19 cellular contexts compared by ENCODE assay signal in the genomic region with DNA sequence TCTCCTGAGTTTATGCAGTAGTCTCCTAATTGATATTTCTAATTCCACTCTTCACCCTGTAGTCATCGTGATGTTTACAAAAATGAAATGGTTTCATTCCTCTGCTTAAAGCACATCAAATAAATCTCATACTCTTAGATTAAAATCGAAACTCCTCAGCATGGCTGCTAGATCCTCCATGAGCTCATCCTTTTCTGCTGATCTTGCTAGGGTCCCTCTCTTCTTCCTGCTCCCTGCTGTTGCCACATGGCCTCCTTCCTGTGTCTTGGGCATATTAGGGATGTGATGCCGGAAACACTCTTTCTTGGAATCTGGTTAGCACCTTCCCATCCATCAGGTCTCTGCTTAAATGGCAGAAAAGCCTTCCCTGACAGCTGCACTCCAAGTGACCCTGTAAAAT. TPM values are rescaled to one million over a fixed set of nuclear protein-coding genes. Genes with fewer than 3 reads are reported as not detected.
DNase-seq lines count a peak whose midpoint lies in the region; ATAC-seq lines count a peak whose summit lies in the region.
"Had no signal": no experiment of that assay in that cellular context is flagged by ENCODE, and none has a peak within 500 bp of the region (broad histone marks: within the 10 kb centered on the region; RNA-seq: fewer than 3 reads in every experiment).

No MANE protein-coding gene starts in this region.

- H3K27me3 ChIP-seq in CD4-positive, CD25-positive, alpha-beta regulatory T cell (ENCODE audit: control insufficient read depth, insufficient read depth, low read length) = no peaks in the 10 kb centered on the region

- H3K9me3 ChIP-seq in CD4-positive, CD25-positive, alpha-beta regulatory T cell (ENCODE audit: control insufficient read depth in 2 of 2, low read length in 2 of 2) = no peaks in the 10 kb centered on the region

- POLR2A ChIA-PET in activated CD4-positive, alpha-beta memory T cell treated with anti-CD3 and anti-CD28 coated beads, Interleukin-2, amount 10 ng/mL, durations not matched to agents 7 days and 5 days (lab: Charles Lee) = no interaction called here

- DNase-seq in NCI-H82 (lab: John Stamatoyannopoulos, UW) = peak; percentile 25
- DNase-seq in NCI-H82 treated with DMSO at 0.1 percent for 48 hours (lab: John Stamatoyannopoulos, UW; ENCODE audit: unreplicated experiment) = no peak
- DNase-seq in CD4-positive, CD25-positive, alpha-beta regulatory T cell = peak in 1 of 3 donors; percentile 30
- DNase-seq in naive B cell = no peak
- no peak for DNase-seq in activated CD4-positive, alpha-beta memory T cell treated with anti-CD3 and anti-CD28 coated beads, Interleukin-2, amount 10 ng/mL, durations not matched to agents 7 days and 5 days
- DNase-seq in cerebellar nuclear complex (lab: John Stamatoyannopoulos, UW) = no peak
- DNase-seq: 8988T; C1 segment of cervical spinal cord; Calu3; DMS79; HCEC 1CT; NCI-H1436 treated with DMSO at 0.1 percent for 48 hours; NCI-H2081; NCI-H524 treated with DMSO at 0.1 percent for 48 hours; NK-92 treated with Interleukin-12 subunit alpha and Interleukin-12 subunit beta, amount 100 ng/mL, for 24 hours; OCI-M1 had no signal

- peak overlapping the region; percentile 73 to 92 (median 84) for H3K4me3 Mint-ChIP-seq in CD4-positive, CD25-positive, alpha-beta regulatory T cell
- peak overlapping the region; percentile 64 for H3K4me3 Mint-ChIP-seq in activated T-helper 17 cell treated with anti-CD3 and anti-CD28 coated beads, Interleukin-2, amount 50 U/mL, for 72 hours
- peak overlapping the region in 6 of 8 donors; percentile 57 to 84 (median 74) for H3K4me3 Mint-ChIP-seq in naive B cell
- H3K4me3 Mint-ChIP-seq in activated CD4-positive, alpha-beta memory T cell treated with anti-CD3 and anti-CD28 coated beads, Interleukin-2, amount 10 ng/mL, durations not matched to agents 7 days and 5 days = no peak overlapping the region

- CTCF ChIA-PET in activated CD4-positive, alpha-beta memory T cell treated with anti-CD3 and anti-CD28 coated beads, Interleukin-2, amount 10 ng/mL, durations not matched to agents 7 days and 5 days (lab: Charles Lee) = no interaction called here

- peaks cover 0 to 8% (median 3%) of the 10 kb centered on the region in 7 donors for H3K9me3 Mint-ChIP-seq in CD4-positive, CD25-positive, alpha-beta regulatory T cell
- H3K9me3 Mint-ChIP-seq in activated T-helper 17 cell treated with anti-CD3 and anti-CD28 coated beads, Interleukin-2, amount 50 U/mL, for 72 hours = peaks cover 3% of the 10 kb centered on the region
- peaks cover 0 to 4% (median 0%) of the 10 kb centered on the region in 7 donors for H3K9me3 Mint-ChIP-seq in naive B cell
- no peaks in the 10 kb centered on the region for H3K9me3 Mint-ChIP-seq in activated CD4-positive, alpha-beta memory T cell treated with anti-CD3 and anti-CD28 coated beads, Interleukin-2, amount 10 ng/mL, durations not matched to agents 7 days and 5 days

- ATAC-seq in CD4-positive, CD25-positive, alpha-beta regulatory T cell (ENCODE audit: low read depth in 2 of 2) = no peak
- peak; percentile 14 for ATAC-seq in activated T-helper 17 cell treated with anti-CD3 and anti-CD28 coated beads, Interleukin-2, amount 50 U/mL, for 72 hours (replicated peaks)
- ATAC-seq in naive B cell (ENCODE audit: low read depth in 2 of 2) = no peak
- ATAC-seq in HG03135 (IDR thresholded peaks at IDR 0.05; ENCODE audit: unreplicated experiment) = no peak

- H3K36me3 Mint-ChIP-seq in CD4-positive, CD25-positive, alpha-beta regulatory T cell = peaks cover 22% of the 10 kb centered on the region
- no peaks in the 10 kb centered on the region for H3K36me3 Mint-ChIP-seq in activated T-helper 17 cell treated with anti-CD3 and anti-CD28 coated beads, Interleukin-2, amount 50 U/mL, for 72 hours (ENCODE audit: low read depth)
- H3K36me3 Mint-ChIP-seq in naive B cell = peaks cover 0 to 14% of the 10 kb centered on the region in 2 donors
- no peaks in the 10 kb centered on the region for H3K36me3 Mint-ChIP-seq in activated CD4-positive, alpha-beta memory T cell treated with anti-CD3 and anti-CD28 coated beads, Interleukin-2, amount 10 ng/mL, durations not matched to agents 7 days and 5 days (ENCODE audit: low read depth)

- peak overlapping the region in 2 of 3 donors; percentile 9 to 50 for H3K27ac Mint-ChIP-seq in CD4-positive, CD25-positive, alpha-beta regulatory T cell
- H3K27ac Mint-ChIP-seq in activated T-helper 17 cell treated with anti-CD3 and anti-CD28 coated beads, Interleukin-2, amount 50 U/mL, for 72 hours = peak overlapping the region; percentile 2
- H3K27ac Mint-ChIP-seq in naive B cell = peak overlapping the region in 2 of 6 donors; percentile 1
- no peak overlapping the region for H3K27ac Mint-ChIP-seq in activated CD4-positive, alpha-beta memory T cell treated with anti-CD3 and anti-CD28 coated beads, Interleukin-2, amount 10 ng/mL, durations not matched to agents 7 days and 5 days

- H3K27me3 Mint-ChIP-seq in CD4-positive, CD25-positive, alpha-beta regulatory T cell = no peaks in the 10 kb centered on the region
- H3K27me3 Mint-ChIP-seq in activated T-helper 17 cell treated with anti-CD3 and anti-CD28 coated beads, Interleukin-2, amount 50 U/mL, for 72 hours = no peaks in the 10 kb centered on the region
- H3K27me3 Mint-ChIP-seq in naive B cell = no peaks in the 10 kb centered on the region
- H3K27me3 Mint-ChIP-seq in activated CD4-positive, alpha-beta memory T cell treated with anti-CD3 and anti-CD28 coated beads, Interleukin-2, amount 10 ng/mL, durations not matched to agents 7 days and 5 days = no peaks in the 10 kb centered on the region

- no peaks in the 10 kb centered on the region for H3K36me3 ChIP-seq in CD4-positive, CD25-positive, alpha-beta regulatory T cell (ENCODE audit: control insufficient read depth, insufficient read depth, low read length)

- no peak overlapping the region for H3K27ac ChIP-seq in CD4-positive, CD25-positive, alpha-beta regulatory T cell (ENCODE audit: insufficient read depth, low read length, poor library complexity, severe bottlenecking)
- H3K27ac ChIP-seq: RWPE1 had no signal

- peaks cover 10% of the 10 kb centered on the region for H3K4me1 ChIP-seq in CD4-positive, CD25-positive, alpha-beta regulatory T cell (ENCODE audit: control insufficient read depth, insufficient read depth, low read length, poor library complexity, severe bottlenecking)

- H3K4me3 ChIP-seq in CD4-positive, CD25-positive, alpha-beta regulatory T cell (ENCODE audit: low read depth, low read length) = no peak overlapping the region

- H3K4me1 Mint-ChIP-seq in CD4-positive, CD25-positive, alpha-beta regulatory T cell = peaks cover 11 to 35% (median 22%) of the 10 kb centered on the region in 4 donors
- peaks cover 9% of the 10 kb centered on the region for H3K4me1 Mint-ChIP-seq in activated T-helper 17 cell treated with anti-CD3 and anti-CD28 coated beads, Interleukin-2, amount 50 U/mL, for 72 hours
- peaks cover 19 to 21% (median 20%) of the 10 kb centered on the region in 3 donors for H3K4me1 Mint-ChIP-seq in naive B cell
- H3K4me1 Mint-ChIP-seq in activated CD4-positive, alpha-beta memory T cell treated with anti-CD3 and anti-CD28 coated beads, Interleukin-2, amount 10 ng/mL, durations not matched to agents 7 days and 5 days = peaks cover 18% of the 10 kb centered on the region

RNA-seq across cellular contexts. Expression of gene MEGF10, which starts 59.5 kb away (rescaled TPM):
- not detected for total RNA-seq in CD4-positive, CD25-positive, alpha-beta regulatory T cell
- polyA plus RNA-seq in CD4-positive, CD25-positive, alpha-beta regulatory T cell = under 1 TPM in 2 of 4 donors, not detected in 2; 0.09 to 0.30 TPM
- under 1 TPM in 1 of 2 donors, not detected in 1; 0.28 TPM for total RNA-seq in activated T-helper 17 cell treated with anti-CD3 and anti-CD28 coated beads, Interleukin-2, amount 50 U/mL, for 72 hours
- polyA plus RNA-seq in naive B cell (ENCODE audit: low read depth in 6 of 6) = under 1 TPM in 1 of 6 donors, not detected in 5; 0.03 TPM
- not detected for total RNA-seq in activated CD4-positive, alpha-beta memory T cell treated with anti-CD3 and anti-CD28 coated beads, Interleukin-2, amount 10 ng/mL, durations not matched to agents 7 days and 5 days
